In genomic region chr3:94596141-94596540, GRCh38 we compare ENCODE assay signal across 14 cellular contexts.
DNase-seq lines count a peak whose midpoint lies in the region; ATAC-seq and TF ChIP-seq lines count a peak whose summit lies in the region.
"Had no signal": no experiment of that assay in that cellular context is flagged by ENCODE, and none has a peak within 500 bp of the region (broad histone marks: within the 10 kb centered on the region; RNA-seq: fewer than 3 reads in every experiment).

No MANE protein-coding gene starts in this region.

- H3K4me3 Mint-ChIP-seq in mesothelial cell of epicardium: no peak overlapping the region
- H3K4me3 Mint-ChIP-seq: CD4-positive, alpha-beta memory T cell; GM23338; H9 had no signal

- peaks cover 2% of the 10 kb centered on the region for H3K4me1 Mint-ChIP-seq in mesothelial cell of epicardium
- H3K4me1 Mint-ChIP-seq: CD4-positive, alpha-beta memory T cell had no signal

- H3K27ac Mint-ChIP-seq in mesothelial cell of epicardium: no peak overlapping the region
- H3K27ac Mint-ChIP-seq: CD4-positive, alpha-beta memory T cell; GM23338; H9 had no signal

- peaks cover 18% of the 10 kb centered on the region for H3K9me3 Mint-ChIP-seq in mesothelial cell of epicardium
- H3K9me3 Mint-ChIP-seq: GM23338, H9 had no signal

- H3K36me3 Mint-ChIP-seq in mesothelial cell of epicardium: no peaks in the 10 kb centered on the region
- H3K36me3 Mint-ChIP-seq: CD4-positive, alpha-beta memory T cell had no signal

- ATAC-seq in GM18502 (IDR thresholded peaks at IDR 0.05; ENCODE audit: poor library complexity, unreplicated experiment) (peak; percentile 9), HG03159 (IDR thresholded peaks at IDR 0.05; ENCODE audit: unreplicated experiment) (peak; percentile 9)
- ATAC-seq: GM23338, HCT116 had no signal

- no peaks in the 10 kb centered on the region for H3K27me3 Mint-ChIP-seq in mesothelial cell of epicardium (ENCODE audit: low read depth)
- H3K27me3 Mint-ChIP-seq: CD4-positive, alpha-beta memory T cell had no signal

- peak; percentile 66 for DNase-seq in cerebellar cortex (ENCODE audit: low spot score)
- DNase-seq in GM03348 (ENCODE audit: low spot score): no peak
- no peak for DNase-seq in mesothelial cell of epicardium (ENCODE audit: low spot score in 2 of 2, unreplicated experiment in 2 of 2)
- DNase-seq in NCI-H526 treated with DMSO at 0.1 percent for 48 hours (lab: John Stamatoyannopoulos, UW): no peak
- DNase-seq: Calu3; CD4-positive, alpha-beta memory T cell; COR-L47; DMS53; DMS79 treated with DMSO at 0.1 percent for 48 hours; H9 had no signal

- no peak for TF ChIP-seq CTCF in mesothelial cell of epicardium (IDR thresholded peaks at IDR 0.05; ENCODE audit: unreplicated experiment)
